In the genomic region with DNA sequence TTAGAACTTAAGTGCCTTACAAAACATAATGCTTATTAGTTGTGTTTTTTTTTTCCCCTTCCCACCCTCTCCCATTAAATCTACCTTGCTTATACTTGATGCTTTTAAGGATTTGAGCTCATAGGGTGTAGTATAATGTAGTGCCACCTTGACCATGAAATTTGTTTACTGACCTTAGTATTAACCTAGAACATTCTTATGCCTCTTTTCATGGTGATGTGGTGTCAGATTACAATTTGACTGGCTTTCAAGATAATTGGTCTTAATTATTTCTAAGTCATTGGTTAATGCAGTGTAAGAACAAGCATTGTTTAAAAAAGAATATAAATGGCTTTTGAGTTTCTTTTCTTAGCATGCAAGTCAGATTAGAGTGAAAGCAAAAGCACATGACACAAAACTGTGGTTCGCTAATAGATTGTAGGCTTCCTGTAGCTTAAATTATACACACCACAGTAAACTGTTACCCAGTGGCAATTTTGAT, we compare ENCODE assay signal across 8 cellular contexts.
DNase-seq lines count a peak whose midpoint lies in the region; ATAC-seq and TF ChIP-seq lines count a peak whose summit lies in the region.

No MANE protein-coding gene starts in this region.

- H3K9ac ChIP-seq in smooth muscle cell (ENCODE audit: low read depth) = no peak overlapping the region

- H3K36me3 Mint-ChIP-seq in IgD-negative memory B cell = peaks cover 6% of the 10 kb centered on the region

- ATAC-seq in GM18511 (IDR thresholded peaks at IDR 0.05; ENCODE audit: unreplicated experiment) = peak; percentile 71
- peak; percentile 52 for ATAC-seq in GM21619 (IDR thresholded peaks at IDR 0.05; ENCODE audit: unreplicated experiment)

- H2AFZ ChIP-seq in smooth muscle cell (ENCODE audit: low read depth) = no peak overlapping the region

- H3K27ac ChIP-seq in smooth muscle cell (ENCODE audit: low read depth) = no peak overlapping the region

- peaks cover 65 to 71% (median 65%) of the 10 kb centered on the region in 3 donors for H3K4me1 Mint-ChIP-seq in IgD-negative memory B cell

- H4K20me1 ChIP-seq in smooth muscle cell (ENCODE audit: low read depth) = peaks cover 69% of the 10 kb centered on the region

- peak overlapping the region; percentile 37 for H3K4me2 ChIP-seq in smooth muscle cell

- H3K4me3 ChIP-seq in astrocyte of the spinal cord (ENCODE audit: low read depth, low read length) (no peak overlapping the region), smooth muscle cell (no peak overlapping the region)

- no peaks in the 10 kb centered on the region for H3K9me3 ChIP-seq in smooth muscle cell (replicated peaks; ENCODE audit: low read depth)

- no peaks in the 10 kb centered on the region for H3K27me3 ChIP-seq in smooth muscle cell (ENCODE audit: low read depth)

- H3K36me3 ChIP-seq in smooth muscle cell (ENCODE audit: low read depth) = no peaks in the 10 kb centered on the region

- TF ChIP-seq CTCF in astrocyte of the spinal cord (IDR thresholded peaks at IDR 0.05; ENCODE audit: low read depth, low read length) (no peak), smooth muscle cell (IDR thresholded peaks at IDR 0.05; ENCODE audit: borderline replicate concordance, insufficient read depth, poor library complexity, severe bottlenecking) (no peak)

- peak overlapping the region; percentile 64 to 89 (median 78) for H3K4me3 Mint-ChIP-seq in IgD-negative memory B cell

- DNase-seq in astrocyte of the spinal cord (ENCODE audit: low read depth, low spot score) (peak; percentile 22), smooth muscle cell (lab: John Stamatoyannopoulos, UW; ENCODE audit: unreplicated experiment) (no peak), kidney glomerular epithelial cell (lab: John Stamatoyannopoulos, UW) (no peak), hypothalamus (lab: John Stamatoyannopoulos, UW) (no peak)
- no peak for DNase-seq in stimulated activated CD4-positive, alpha-beta T cell treated with anti-CD3 and anti-CD28 coated beads, Interleukin-2, amount 100 ng/mL, for 48 hours

- in situ Hi-C loops in astrocyte of the spinal cord (cut with HindIII; ENCODE audit: low sequenced_read_pairs) = no loop called here

- no peaks in the 10 kb centered on the region for H3K27me3 Mint-ChIP-seq in IgD-negative memory B cell

- peaks cover 31% of the 10 kb centered on the region for H3K4me1 ChIP-seq in smooth muscle cell (ENCODE audit: low read depth)

- H3K79me2 ChIP-seq in smooth muscle cell (ENCODE audit: low read depth) = peaks cover 81% of the 10 kb centered on the region

- H3K9me3 Mint-ChIP-seq in IgD-negative memory B cell = no peaks in the 10 kb centered on the region

- H3K27ac Mint-ChIP-seq in IgD-negative memory B cell = peak overlapping the region; percentile 61 to 86 (median 74)

- 69% methylated on average over 1 of the region's 1 CpG for WGBS in smooth muscle cell (ENCODE audit: low lambda C conversion rate)

- no peaks in the 10 kb centered on the region for H3F3A ChIP-seq in smooth muscle cell (ENCODE audit: low read depth)
